In the genomic region with DNA sequence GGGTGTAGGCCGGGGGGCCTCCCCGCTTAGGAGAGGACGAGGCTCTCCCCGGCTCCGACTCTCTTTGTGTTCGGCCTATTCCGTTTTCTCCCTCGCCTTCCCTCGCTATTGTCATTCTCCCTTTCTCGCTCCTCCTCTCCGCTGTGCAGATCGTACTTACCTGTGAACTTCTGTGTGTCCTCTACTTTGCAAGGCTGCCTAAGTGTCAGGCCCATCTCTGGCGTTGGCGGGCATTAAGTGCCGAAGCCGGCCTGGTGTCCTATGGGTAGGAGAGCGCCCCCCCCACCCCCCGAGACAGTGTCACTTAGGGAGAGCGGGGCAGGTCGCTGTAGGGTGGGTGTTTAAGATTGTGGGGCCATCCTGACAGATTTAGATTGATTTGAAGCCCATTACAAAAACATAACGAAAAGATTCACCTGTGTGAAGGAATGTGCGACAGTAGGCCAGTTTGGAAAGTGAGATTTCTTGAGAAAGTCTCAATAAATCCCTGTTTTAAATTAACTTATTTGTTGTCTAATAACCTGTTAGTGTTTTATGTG, we compare ENCODE assay signal across 8 cellular contexts.
DNase-seq lines count a peak whose midpoint lies in the region; ATAC-seq and TF ChIP-seq lines count a peak whose summit lies in the region.

No MANE protein-coding gene starts in this region.

- peak overlapping the region; percentile 95 for H3K4me3 Mint-ChIP-seq in stimulated activated effector memory CD8-positive, alpha-beta T cell treated with anti-CD3 and anti-CD28 coated beads, Interleukin-12 subunit alpha, Interleukin-12 subunit beta, amount 100 ng/mL, for 72 hours

- ATAC-seq in stimulated activated effector memory CD8-positive, alpha-beta T cell treated with anti-CD3 and anti-CD28 coated beads, Interleukin-12 subunit alpha, Interleukin-12 subunit beta, amount 100 ng/mL, for 72 hours: peak; percentile 63

- H3K9ac ChIP-seq in MM.1S (ENCODE audit: low read length) (peak overlapping the region; percentile 95), endocrine pancreas (ENCODE audit: control insufficient read depth, insufficient read depth, low read length) (peak overlapping the region; percentile 90)

- peak overlapping the region; percentile 95 for H3K4me3 ChIP-seq in HFF-Myc (replicated peaks; ENCODE audit: low read depth, low read length)
- H3K4me3 ChIP-seq in MM.1S (ENCODE audit: low read length): peak overlapping the region; percentile 82
- H3K4me3 ChIP-seq in endocrine pancreas (ENCODE audit: control insufficient read depth, insufficient read depth, low read length): peak overlapping the region; percentile 94

- H3K4me1 ChIP-seq in MM.1S (ENCODE audit: low read length): peaks cover 16% of the 10 kb centered on the region
- peaks cover 12% of the 10 kb centered on the region for H3K4me1 ChIP-seq in endocrine pancreas (ENCODE audit: control insufficient read depth, insufficient read depth, low read length)

- H3K27ac ChIP-seq in MM.1S (ENCODE audit: low read length): peak overlapping the region; percentile 88

- TF ChIP-seq CTCF in HFF-Myc (IDR thresholded peaks at IDR 0.05; ENCODE audit: low read depth, low read length, missing control alignments): no peak
- TF ChIP-seq CTCF in MM.1S (IDR thresholded peaks at IDR 0.05; ENCODE audit: low read length): peak; percentile 14; the same call in 1 of the 2 replicates

- H3K27ac Mint-ChIP-seq in stimulated activated effector memory CD8-positive, alpha-beta T cell treated with anti-CD3 and anti-CD28 coated beads, Interleukin-12 subunit alpha, Interleukin-12 subunit beta, amount 100 ng/mL, for 72 hours: peak overlapping the region; percentile 99

- H3K27me3 ChIP-seq in MM.1S (replicated peaks; ENCODE audit: insufficient read depth, low read length) (no peaks in the 10 kb centered on the region), endocrine pancreas (ENCODE audit: control insufficient read depth, insufficient read depth, low read length) (no peaks in the 10 kb centered on the region)

- peaks cover 52% of the 10 kb centered on the region for H3K36me3 ChIP-seq in MM.1S (replicated peaks; ENCODE audit: insufficient read depth, low read length)
- H3K36me3 ChIP-seq in endocrine pancreas (ENCODE audit: control insufficient read depth, insufficient read depth, low read length): peaks cover 2% of the 10 kb centered on the region

- H3K9me3 ChIP-seq in MM.1S (replicated peaks; ENCODE audit: insufficient read depth, low read length) (no peaks in the 10 kb centered on the region; the same call in 1 of the 2 replicates), endocrine pancreas (ENCODE audit: control insufficient read depth, low read length) (peaks cover 6% of the 10 kb centered on the region)

- no peaks in the 10 kb centered on the region for H4K20me1 ChIP-seq in MM.1S (ENCODE audit: insufficient read depth, low read length)

- peak overlapping the region; percentile 77 for H2AFZ ChIP-seq in MM.1S (ENCODE audit: low read length)

- peak overlapping the region; percentile 73 for H3K4me2 ChIP-seq in MM.1S (ENCODE audit: low read depth, low read length)

- H3K79me2 ChIP-seq in MM.1S (ENCODE audit: low read length): peaks cover 65% of the 10 kb centered on the region

- peaks cover 45% of the 10 kb centered on the region for H3K4me1 Mint-ChIP-seq in stimulated activated effector memory CD8-positive, alpha-beta T cell treated with anti-CD3 and anti-CD28 coated beads, Interleukin-12 subunit alpha, Interleukin-12 subunit beta, amount 100 ng/mL, for 72 hours

- H3F3A ChIP-seq in MM.1S (ENCODE audit: insufficient read depth, low read length): peaks cover 7% of the 10 kb centered on the region

- H3K36me3 Mint-ChIP-seq in stimulated activated effector memory CD8-positive, alpha-beta T cell treated with anti-CD3 and anti-CD28 coated beads, Interleukin-12 subunit alpha, Interleukin-12 subunit beta, amount 100 ng/mL, for 72 hours: peaks cover 90% of the 10 kb centered on the region

- H3K9me2 ChIP-seq in MM.1S (replicated peaks; ENCODE audit: insufficient read depth, low read length): no peaks in the 10 kb centered on the region

- peaks cover 6% of the 10 kb centered on the region for H3K9me3 Mint-ChIP-seq in stimulated activated effector memory CD8-positive, alpha-beta T cell treated with anti-CD3 and anti-CD28 coated beads, Interleukin-12 subunit alpha, Interleukin-12 subunit beta, amount 100 ng/mL, for 72 hours

- peak; percentile 28 for DNase-seq in DMS79 treated with DMSO at 0.1 percent for 48 hours (lab: John Stamatoyannopoulos, UW)
- no peak for DNase-seq in DMS79 (lab: John Stamatoyannopoulos, UW)
- no peak for DNase-seq in HFF-Myc (ENCODE audit: extremely low read depth, low read depth)
- DNase-seq in MM.1S: peak; percentile 72
- peak; percentile 41 to 53 for DNase-seq in activated CD4-positive, alpha-beta T cell treated with anti-CD3 and anti-CD28 coated beads, Interleukin-2, amount 50 U/mL, for 48 hours
- DNase-seq in middle frontal gyrus (ENCODE audit: extremely low spot score, low spot score): peak; percentile 6
- peak in 1 of 2 donors; percentile 76 for DNase-seq in stimulated activated effector memory CD8-positive, alpha-beta T cell treated with anti-CD3 and anti-CD28 coated beads, Interleukin-12 subunit alpha, Interleukin-12 subunit beta, amount 100 ng/mL, for 72 hours (ENCODE audit: low spot score in 2 of 2)

Comparison
In these comparisons a context has a peak if more than half of its experiments do, and no peak if none do; other contexts are left out.
1. DNase-seq: peak in DMS79 treated with DMSO at 0.1 percent for 48 hours (single experiment), MM.1S (single experiment), activated CD4-positive, alpha-beta T cell treated with anti-CD3 and anti-CD28 coated beads, Interleukin-2, amount 50 U/mL, for 48 hours (2 of 2) and middle frontal gyrus (single experiment); none in DMS79 (single experiment) and HFF-Myc (single experiment).
2. Peak in every context shown above with its lines, with median percentiles within 50 percentile points of each other: H3K4me3 ChIP-seq.